In the genomic region with DNA sequence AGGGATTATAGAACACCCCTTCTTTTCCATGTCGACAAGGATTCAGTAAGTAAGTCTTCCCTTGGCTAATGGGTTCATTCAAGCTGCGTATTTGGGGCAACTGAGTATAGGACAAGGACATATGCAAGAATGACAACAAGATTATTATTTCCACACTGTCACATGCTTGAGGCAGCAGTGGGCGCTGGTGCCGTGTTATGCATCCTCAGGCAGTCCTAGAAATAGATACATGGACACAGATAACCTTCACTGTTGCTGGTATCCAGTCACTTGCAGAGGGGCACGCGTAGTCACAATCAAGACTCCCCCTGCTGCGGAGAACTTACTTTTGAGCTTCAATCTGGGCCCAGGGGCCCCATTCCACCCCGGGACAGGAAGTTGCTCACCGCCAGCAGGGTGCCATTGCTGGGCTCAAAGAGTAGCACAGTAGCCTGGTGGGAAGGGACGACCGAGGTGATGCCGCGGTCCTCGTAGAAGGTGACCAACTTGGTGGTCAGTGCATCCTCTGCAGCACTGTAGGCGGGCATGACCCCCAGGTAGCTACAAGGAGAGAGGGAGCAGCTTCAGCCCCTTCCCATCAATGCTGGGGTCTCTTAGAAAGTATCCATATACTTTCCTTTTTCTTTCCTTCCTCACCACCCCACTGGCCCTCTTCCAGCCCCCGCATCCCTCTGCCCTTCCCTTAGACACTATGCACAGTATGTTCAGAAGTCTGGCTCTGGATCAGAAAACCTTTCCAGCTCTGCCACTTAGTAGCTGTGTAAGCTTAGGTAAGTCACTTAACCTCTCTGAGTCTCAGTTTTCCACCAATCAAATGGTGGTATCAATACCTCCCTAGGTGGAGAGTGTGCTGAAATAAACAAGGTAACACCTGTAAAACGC, we compare ENCODE assay signal across 1 cellular context.
TF ChIP-seq lines count a peak whose summit lies in the region.

No MANE protein-coding gene starts in this region.

TF ChIP-seq in H1, 55 proteins besides CTCF, POLR2A, EP300 and RAD21:
- TF ChIP-seq JUN (IDR thresholded peaks at IDR 0.05; ENCODE audit: low read depth, low read length) (no peak), TAF1 (IDR thresholded peaks at IDR 0.05; ENCODE audit: low read depth, low read length) (no peak), EZH2 (IDR thresholded peaks at IDR 0.05; ENCODE audit: low read depth, low read length, severe bottlenecking) (peak; percentile 23), KDM1A (IDR thresholded peaks at IDR 0.05; ENCODE audit: borderline replicate concordance, low read length) (0 out of 2 replicates have a peak, but pooled peaks have one; percentile 55), NRF1 (IDR thresholded peaks at IDR 0.05; ENCODE audit: low read depth, low read length) (no peak), SP1 (IDR thresholded peaks at IDR 0.05; ENCODE audit: low read depth, low read length) (0 out of 2 replicates have a peak, but pooled peaks have one; percentile 1)
